ENCODE assay signal across 2 cellular contexts in genomic region chr4:76931576-76932276, GRCh38.
TF ChIP-seq lines count a peak whose summit lies in the region.

No MANE protein-coding gene starts in this region.

TF ChIP-seq in A549, 52 proteins besides CTCF, POLR2A, EP300 and RAD21 (continued from another document):
- no peak for TF ChIP-seq BCL3 (IDR thresholded peaks at IDR 0.05)
- no peak for TF ChIP-seq HOXB5 (CRISPR knock-in tag; IDR thresholded peaks at IDR 0.05)
- TF ChIP-seq PBX3 (IDR thresholded peaks at IDR 0.05), result no peak
- TF ChIP-seq CBX8 (IDR thresholded peaks at IDR 0.05), result no peak
- TF ChIP-seq HOXB13 (CRISPR knock-in tag; IDR thresholded peaks at IDR 0.05; ENCODE audit: low read depth), result no peak
- no peak for TF ChIP-seq MYC (IDR thresholded peaks at IDR 0.05; ENCODE audit: borderline replicate concordance, low read length)

TF ChIP-seq in IMR-90, 13 proteins besides CTCF, POLR2A, EP300 and RAD21:
- no peak for TF ChIP-seq RCOR1 (IDR thresholded peaks at IDR 0.05; ENCODE audit: insufficient replicate concordance, low read length)
